Comparison of ENCODE assay signal across 1 cellular context in genomic region chr12:109792992-109793391, GRCh38.
TF ChIP-seq lines count a peak whose summit lies in the region.

No MANE protein-coding gene starts in this region.

TF ChIP-seq in HEK293, 187 proteins besides CTCF, POLR2A, EP300 and RAD21 (continued from another document):
- no peak for TF ChIP-seq ZBTB49 (tag by site-specific recombination; IDR thresholded peaks at IDR 0.05; ENCODE audit: low read depth)
- no peak for TF ChIP-seq ZNF677 (tag by site-specific recombination; IDR thresholded peaks at IDR 0.05)
- TF ChIP-seq ZNF501 (tag by site-specific recombination; IDR thresholded peaks at IDR 0.05) = no peak
- peak; percentile 91 for TF ChIP-seq ZBTB17 (tag by site-specific recombination; IDR thresholded peaks at IDR 0.05)
- no peak for TF ChIP-seq ZNF660 (tag by site-specific recombination; IDR thresholded peaks at IDR 0.05)
- no peak for TF ChIP-seq ZNF600 (tag by site-specific recombination; IDR thresholded peaks at IDR 0.05)
- peak; percentile 92 for TF ChIP-seq ZNF23 (tag by site-specific recombination; IDR thresholded peaks at IDR 0.05; ENCODE audit: borderline replicate concordance)
- TF ChIP-seq HOXC10 (CRISPR knock-in tag; IDR thresholded peaks at IDR 0.05) = no peak
- TF ChIP-seq YY2 (tag by site-specific recombination; IDR thresholded peaks at IDR 0.05) = no peak
